8 cellular contexts compared by ENCODE assay signal in the genomic region with DNA sequence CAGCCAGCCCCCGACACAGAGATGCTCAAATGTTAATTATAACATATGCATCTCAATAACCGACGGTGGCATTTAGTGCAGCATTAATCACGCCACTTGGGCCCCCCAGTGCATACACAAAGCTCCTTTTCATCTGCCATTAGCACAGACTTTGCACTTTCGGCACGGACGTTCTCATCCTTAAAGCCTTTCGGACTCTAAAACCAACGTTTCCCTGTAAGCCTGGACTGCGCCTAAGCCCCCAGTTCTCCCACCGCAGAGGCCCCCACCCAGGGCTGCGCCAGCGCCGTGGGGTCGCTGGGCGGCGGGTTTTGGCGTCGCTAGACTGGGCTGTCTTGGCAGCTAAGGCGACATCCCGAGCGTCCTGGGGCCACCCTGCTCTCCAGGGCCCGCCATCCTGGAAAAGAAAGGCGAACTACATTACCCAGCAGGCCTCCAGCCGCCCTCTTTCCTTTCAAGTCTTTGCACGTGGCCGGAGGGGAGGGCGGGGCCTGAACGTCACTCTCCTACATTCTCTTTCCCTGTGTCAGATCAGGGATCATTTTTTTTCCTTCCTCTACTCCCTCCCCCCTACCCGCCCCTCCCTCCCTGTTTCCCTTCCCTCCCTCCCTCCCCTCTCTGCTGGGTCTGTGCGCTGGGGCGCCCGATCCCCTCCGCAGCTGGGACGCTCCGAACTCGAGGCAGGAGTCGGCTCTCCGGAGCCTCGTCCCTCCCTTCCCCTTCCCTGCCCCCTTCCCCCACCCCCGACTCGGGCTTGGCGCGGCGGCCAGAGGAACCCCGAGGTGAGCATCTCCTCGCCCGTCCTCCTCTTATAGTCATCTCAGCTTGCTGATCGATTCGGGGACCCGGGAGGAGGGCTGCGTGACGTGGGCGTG. TPM values are rescaled to one million over a fixed set of nuclear protein-coding genes. Genes with fewer than 3 reads are reported as not detected.
DNase-seq lines count a peak whose midpoint lies in the region; ATAC-seq and TF ChIP-seq lines count a peak whose summit lies in the region.

A gene (plus strand): TSS at position 501 of the 875 bp plus-strand sequence. CDS start 80,535 bp downstream, outside the sequence.

- peaks cover 2% of the 10 kb centered on the region for H3K4me1 ChIP-seq in right cardiac atrium (ENCODE audit: control insufficient read depth, insufficient read depth, low read length)
- H3K4me1 ChIP-seq in prostate gland (replicated peaks) = no peaks in the 10 kb centered on the region
- H3K4me1 ChIP-seq in aorta (ENCODE audit: control insufficient read depth in 1 of 2, insufficient read depth in 2 of 2, low read length in 2 of 2) = no peaks in the 10 kb centered on the region

- ATAC-seq in HG02852 (IDR thresholded peaks at IDR 0.05; ENCODE audit: unreplicated experiment) (peak; percentile 72), right cardiac atrium (peak; percentile 93), aorta (ENCODE audit: low FRiP score) (peak; percentile 93)

- in situ Hi-C loops in GM13977 (cut with MboI; ENCODE audit: low pct_unique_long_range_greater_than_20kb, low sequenced_read_pairs, unreplicated experiment) = no loop called here
- in situ Hi-C loops in astrocyte of the cerebellum (cut with HindIII; ENCODE audit: low sequenced_read_pairs) = no loop called here

- DNase-seq in GM13977 (ENCODE audit: low spot score) (peak; percentile 93), NCI-H146 (lab: John Stamatoyannopoulos, UW) (peak; percentile 100), T-helper 1 cell (peak; percentile 34 to 60 (median 41)), astrocyte of the cerebellum (ENCODE audit: low read depth) (peak; percentile 94), right cardiac atrium (peak; percentile 97 to 99 (median 98)), prostate gland (ENCODE audit: low spot score) (peak; percentile 97), aorta (peak; percentile 98)

- H3K27me3 ChIP-seq in right cardiac atrium (ENCODE audit: control insufficient read depth, insufficient read depth) = no peaks in the 10 kb centered on the region
- no peaks in the 10 kb centered on the region for H3K27me3 ChIP-seq in prostate gland (replicated peaks; ENCODE audit: insufficient read depth)
- no peaks in the 10 kb centered on the region for H3K27me3 ChIP-seq in aorta (ENCODE audit: control insufficient read depth in 1 of 2, insufficient read depth in 2 of 2, low read length in 1 of 2)

- intact Hi-C loops in right cardiac atrium (cut with DNase I) (loop anchor here in 1 of 4 donors (10.0 kb wide), 1 partner anchor 64 kb away; no protein-coding TSS in a partner anchor), prostate gland (cut with DNase I) (no loop called here), aorta (cut with DNase I) (loop anchor here in 1 of 2 donors (2.0 kb wide), 1 partner anchor 48 kb away; no protein-coding TSS in a partner anchor)

- H3K27ac ChIP-seq in right cardiac atrium (ENCODE audit: low read length) (peak within 1 kb of the TSS; percentile 90), prostate gland (peak within 1 kb of the TSS; percentile 88 to 89), aorta (ENCODE audit: low read depth in 1 of 2, low read length in 2 of 2) (peak within 1 kb of the TSS; percentile 53 to 58)

- TF ChIP-seq POLR2A in prostate gland (IDR thresholded peaks at IDR 0.05) = peak; percentile 27

- WGBS in right cardiac atrium = 2% methylated on average over 54 of the region's 54 CpGs
- 2% methylated on average over 54 of the region's 54 CpGs for WGBS in prostate gland
- 1% methylated on average over 49 to 54 of the region's 54 CpGs for WGBS in aorta, 2 donors

- no peak for TF ChIP-seq CTCF in GM13977 (IDR thresholded peaks at IDR 0.05; ENCODE audit: extremely low read depth, insufficient read depth, missing control alignments)
- no peak for TF ChIP-seq CTCF in astrocyte of the cerebellum (IDR thresholded peaks at IDR 0.05; ENCODE audit: low read depth, low read length, missing control alignments)
- no peak for TF ChIP-seq CTCF in prostate gland (IDR thresholded peaks at IDR 0.05)

- H3K9me3 ChIP-seq in right cardiac atrium (ENCODE audit: control insufficient read depth, low read length) (no peaks in the 10 kb centered on the region), prostate gland (no peaks in the 10 kb centered on the region), aorta (ENCODE audit: control insufficient read depth, low read length) (no peaks in the 10 kb centered on the region)

- peak within 1 kb of the TSS; percentile 95 for H3K4me3 ChIP-seq in astrocyte of the cerebellum (ENCODE audit: low read depth, low read length)
- H3K4me3 ChIP-seq in right cardiac atrium (ENCODE audit: low read length) = peak within 1 kb of the TSS; percentile 80
- peak within 1 kb of the TSS; percentile 60 to 66 for H3K4me3 ChIP-seq in prostate gland
- H3K4me3 ChIP-seq in aorta (ENCODE audit: low read length in 2 of 2) = peak within 1 kb of the TSS; percentile 77 to 79

- H3K36me3 ChIP-seq in prostate gland (no peaks in the 10 kb centered on the region), aorta (ENCODE audit: control insufficient read depth in 1 of 2, insufficient read depth in 2 of 2, low read length in 1 of 2) (no peaks in the 10 kb centered on the region)

RNA-seq across cellular contexts. Expression of the gene that starts here (rescaled TPM):
- total RNA-seq in right cardiac atrium (10 to 100 TPM; 41.0 to 78.2 (median 49.8) TPM), prostate gland (10 to 100 TPM in 1 of 2 donors, 1 to 10 TPM in 1; 8.1 to 57.9 TPM), aorta (100 to 1,000 TPM in 1 of 2 donors, 10 to 100 TPM in 1; 87.1 to 113 TPM)
- polyA plus RNA-seq in right cardiac atrium (42.3 TPM), aorta (10 to 100 TPM; 14.4 to 99.7 TPM)

Comparison
In these comparisons a context has a peak if more than half of its experiments do, and no peak if none do; other contexts are left out.
1. Peak in every context shown above with its lines: DNase-seq, ATAC-seq, H3K4me3 ChIP-seq and H3K27ac ChIP-seq.
2. DNase-seq: peak in every context shown above with its lines; median percentile 100 in NCI-H146; 98 in right cardiac atrium; 98 in aorta; 97 in prostate gland; 94 in astrocyte of the cerebellum; 93 in GM13977; 41 in T-helper 1 cell.